ENCODE assay signal across 9 cellular contexts in genomic region chr4:15755321-15755750, GRCh38. TPM values are rescaled to one million over a fixed set of nuclear protein-coding genes. Genes with fewer than 3 reads are reported as not detected.
A peak's percentile ranks its signal among the peaks of the same experiment; 100 is the strongest.
DNase-seq lines count a peak whose midpoint lies in the region; ATAC-seq, FAIRE-seq and TF ChIP-seq lines count a peak whose summit lies in the region.
"Had no signal": no experiment of that assay in that cellular context is flagged by ENCODE, and none has a peak within 500 bp of the region (broad histone marks: within the 10 kb centered on the region; RNA-seq: fewer than 3 reads in every experiment).

No MANE protein-coding gene starts in this region.

- intact Hi-C loops in upper lobe of right lung (cut with DNase I): no loop called here

- H3K9ac ChIP-seq in adipocyte (ENCODE audit: low read length): no peak overlapping the region

- TF ChIP-seq POLR2A in GM12892 (IDR thresholded peaks at IDR 0.05; ENCODE audit: low read depth, low read length): no peak

- TF ChIP-seq CTCF in upper lobe of right lung (IDR thresholded peaks at IDR 0.05): no peak

- no peaks in the 10 kb centered on the region for H3K27me3 ChIP-seq in SJSA1 (replicated peaks)
- no peaks in the 10 kb centered on the region for H3K27me3 ChIP-seq in adipocyte (replicated peaks; ENCODE audit: control insufficient read depth, insufficient read depth, low read length)
- H3K27me3 ChIP-seq in upper lobe of right lung: no peaks in the 10 kb centered on the region
- H3K27me3 ChIP-seq: left lung had no signal

- no peak for FAIRE-seq in GM12892 (lab: Jason Lieb, UNC)

- H3K9me3 ChIP-seq in SJSA1 (replicated peaks): no peaks in the 10 kb centered on the region
- no peaks in the 10 kb centered on the region for H3K9me3 ChIP-seq in adipocyte (ENCODE audit: control insufficient read depth, low read length)
- H3K9me3 ChIP-seq in upper lobe of right lung: no peaks in the 10 kb centered on the region
- H3K9me3 ChIP-seq: left lung had no signal

- ATAC-seq in GM21786 (IDR thresholded peaks at IDR 0.05; ENCODE audit: unreplicated experiment) (peak; percentile 22), upper lobe of right lung (no peak)
- ATAC-seq: left lung had no signal

- H3K36me3 ChIP-seq in SJSA1 (no peaks in the 10 kb centered on the region), adipocyte (ENCODE audit: control insufficient read depth, insufficient read depth, low read length, severe bottlenecking) (no peaks in the 10 kb centered on the region), upper lobe of right lung (no peaks in the 10 kb centered on the region)
- H3K36me3 ChIP-seq: left lung had no signal

- CTCF ChIA-PET in HEK293T (lab: Yijun Ruan, JAX): no interaction called here

- H3K27ac ChIP-seq in SJSA1 (peak overlapping the region; percentile 70), upper lobe of right lung (no peak overlapping the region)
- H3K27ac ChIP-seq: left lung had no signal

- DNase-seq in SJSA1 (ENCODE audit: low read depth in 1 of 2, low spot score in 2 of 2) (peak; percentile 70 to 80), adipocyte (ENCODE audit: low read depth) (peak; percentile 21), upper lobe of right lung (no peak), UCSD-AML1 (lab: John Stamatoyannopoulos, UW; ENCODE audit: unreplicated experiment) (no peak), GM12892 (ENCODE audit: insufficient read length) (no peak), HEK293T (ENCODE audit: extremely low spot score) (no peak)
- DNase-seq in stimulated activated CD4-positive, alpha-beta T cell treated with anti-CD3 and anti-CD28 coated beads, Interleukin-2, amount 100 ng/mL, for 24 hours: peak; percentile 62 to 64
- DNase-seq: left lung had no signal

- H3K4me1 ChIP-seq in SJSA1 (replicated peaks): peaks cover 36% of the 10 kb centered on the region
- H3K4me1 ChIP-seq in adipocyte (ENCODE audit: control insufficient read depth, insufficient read depth, low read length): no peaks in the 10 kb centered on the region
- no peaks in the 10 kb centered on the region for H3K4me1 ChIP-seq in upper lobe of right lung

- POLR2A ChIA-PET in HEK293T (lab: Yijun Ruan, JAX): no interaction called here

- H3K4me3 ChIP-seq in SJSA1 (no peak overlapping the region), adipocyte (ENCODE audit: low read length) (no peak overlapping the region), upper lobe of right lung (no peak overlapping the region)
- H3K4me3 ChIP-seq: left lung had no signal

TF ChIP-seq in HEK293T, 16 proteins besides CTCF, POLR2A, EP300 and RAD21:
- TF ChIP-seq ARNT (IDR thresholded peaks at IDR 0.05): no peak
- no peak for TF ChIP-seq ZNF384 (IDR thresholded peaks at IDR 0.05)
- TF ChIP-seq L3MBTL2 (conservative IDR thresholded peaks at IDR 0.05): no peak
- TF ChIP-seq LEF1 (IDR thresholded peaks at IDR 0.05; ENCODE audit: borderline replicate concordance): no peak
- no peak for TF ChIP-seq BHLHE40 (IDR thresholded peaks at IDR 0.05; ENCODE audit: borderline replicate concordance)
- TF ChIP-seq, protein P1, sequence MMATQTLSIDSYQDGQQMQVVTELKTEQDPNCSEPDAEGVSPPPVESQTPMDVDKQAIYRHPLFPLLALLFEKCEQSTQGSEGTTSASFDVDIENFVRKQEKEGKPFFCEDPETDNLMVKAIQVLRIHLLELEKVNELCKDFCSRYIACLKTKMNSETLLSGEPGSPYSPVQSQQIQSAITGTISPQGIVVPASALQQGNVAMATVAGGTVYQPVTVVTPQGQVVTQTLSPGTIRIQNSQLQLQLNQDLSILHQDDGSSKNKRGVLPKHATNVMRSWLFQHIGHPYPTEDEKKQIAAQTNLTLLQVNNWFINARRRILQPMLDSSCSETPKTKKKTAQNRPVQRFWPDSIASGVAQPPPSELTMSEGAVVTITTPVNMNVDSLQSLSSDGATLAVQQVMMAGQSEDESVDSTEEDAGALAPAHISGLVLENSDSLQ (IDR thresholded peaks at IDR 0.05): no peak
- TF ChIP-seq FOXA1 (IDR thresholded peaks at IDR 0.05): no peak
- no peak for TF ChIP-seq ELF4 (IDR thresholded peaks at IDR 0.05)
- no peak for TF ChIP-seq CTBP1 (IDR thresholded peaks at IDR 0.05; ENCODE audit: borderline replicate concordance)
- TF ChIP-seq TARDBP (IDR thresholded peaks at IDR 0.05): no peak
- TF ChIP-seq FOXM1 (IDR thresholded peaks at IDR 0.05; ENCODE audit: borderline replicate concordance): no peak
- no peak for TF ChIP-seq FOXK2 (IDR thresholded peaks at IDR 0.05)
- TF ChIP-seq HDGF (IDR thresholded peaks at IDR 0.05; ENCODE audit: borderline replicate concordance): no peak
- TF ChIP-seq NFRKB (IDR thresholded peaks at IDR 0.05): no peak
- no peak for TF ChIP-seq SP1 (IDR thresholded peaks at IDR 0.05)

RNA-seq across cellular contexts. Expression of gene CD38, which starts 22.8 kb away (rescaled TPM):
- total RNA-seq in SJSA1 (2014; rRNA removed; shearing (Covaris generic)): 0.05 TPM in 1 of 2 replicates, not detected in the other
- 2.4 TPM for total RNA-seq in upper lobe of right lung
- 9.4 TPM for polyA plus RNA-seq in GM12892 (2012; ENCODE audit: missing spikeins)

RNA-seq across cellular contexts. Expression of gene BST1, which starts 52.5 kb away (rescaled TPM):
- 14.2 and 19.3 TPM in 2 replicates for total RNA-seq in SJSA1 (2014; rRNA removed; shearing (Covaris generic))
- 11.0 TPM for total RNA-seq in upper lobe of right lung
- not detected for polyA plus RNA-seq in GM12892 (2012; ENCODE audit: missing spikeins)

Comparison
In these comparisons a context has a peak if more than half of its experiments do, and no peak if none do; other contexts are left out.
1. DNase-seq: peak in SJSA1 (2 of 2), adipocyte (single experiment) and stimulated activated CD4-positive, alpha-beta T cell treated with anti-CD3 and anti-CD28 coated beads, Interleukin-2, amount 100 ng/mL, for 24 hours (2 of 2); none in upper lobe of right lung (single experiment), UCSD-AML1 (single experiment), GM12892 (single experiment) and HEK293T (single experiment).